In the genomic region with DNA sequence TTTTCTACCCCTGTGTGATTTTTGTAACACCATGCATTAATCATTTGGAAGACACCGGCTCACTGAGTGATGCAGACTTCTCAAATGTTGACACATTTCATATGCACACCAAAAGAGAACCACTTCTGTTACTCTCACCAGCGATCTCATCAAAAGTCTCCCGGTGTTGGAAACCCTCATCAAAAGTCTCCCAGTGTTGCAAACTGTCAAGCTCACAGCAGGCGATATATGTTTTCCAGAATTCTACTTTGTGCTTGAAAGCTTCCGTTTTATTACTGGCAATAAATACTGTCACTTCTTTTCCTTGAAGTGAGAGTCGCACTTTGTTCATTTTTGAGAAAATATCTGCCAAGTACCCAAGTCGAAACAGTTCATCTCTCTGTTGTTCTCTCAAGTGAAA, we compare ENCODE assay signal across 26 cellular contexts. TPM values are rescaled to one million over a fixed set of nuclear protein-coding genes. Genes with fewer than 3 reads are reported as not detected.
A peak's percentile ranks its signal among the peaks of the same experiment; 100 is the strongest.
DNase-seq lines count a peak whose midpoint lies in the region; ATAC-seq, FAIRE-seq and TF ChIP-seq lines count a peak whose summit lies in the region.
"Had no signal": no experiment of that assay in that cellular context is flagged by ENCODE, and none has a peak within 500 bp of the region (broad histone marks: within the 10 kb centered on the region; RNA-seq: fewer than 3 reads in every experiment).

No MANE protein-coding gene starts in this region.

- H3K79me2 ChIP-seq in neural progenitor cell (ENCODE audit: low read depth): no peaks in the 10 kb centered on the region

- H3K4me3 Mint-ChIP-seq in HFFc6: no peak overlapping the region
- H3K4me3 Mint-ChIP-seq in neural progenitor cell: no peak overlapping the region

- no peak for DNase-seq in HFFc6
- DNase-seq in bronchial epithelial cell (ENCODE audit: low read depth): no peak
- DNase-seq in neural progenitor cell (ENCODE audit: low spot score): no peak
- no peak for DNase-seq in brain microvascular endothelial cell
- DNase-seq in ureter (ENCODE audit: low spot score): no peak
- no peak for DNase-seq in left lung
- DNase-seq in anterior cingulate cortex (lab: John Stamatoyannopoulos, UW): no peak
- DNase-seq: ACHN; AML-193; DMS 273 treated with DMSO at 0.1 percent for 48 hours; GDM1; NCI-H1105; NCI-H1694 treated with DMSO at 0.1 percent for 48 hours; NCI-H2107; NCI-H2227 treated with DMSO at 0.1 percent for 48 hours; NCI-H526; NK-92 treated with Interleukin-12 subunit alpha and Interleukin-12 subunit beta, amount 100 ng/mL, for 24 hours; OCI-M1 had no signal

- H3K27ac Mint-ChIP-seq in HFFc6 (peak overlapping the region; percentile 24; the same call in 1 of the 2 replicates), neural progenitor cell (peak overlapping the region; percentile 9)

- H3K9me3 Mint-ChIP-seq in HFFc6: no peaks in the 10 kb centered on the region
- peaks cover 8% of the 10 kb centered on the region for H3K9me3 Mint-ChIP-seq in neural progenitor cell

- peak; percentile 62 for FAIRE-seq in bronchial epithelial cell (lab: Jason Lieb, UNC)
- FAIRE-seq: GM12878, GM18507, HTR-8/SVneo had no signal

- H3K27me3 ChIP-seq in bronchial epithelial cell (ENCODE audit: control insufficient read depth, insufficient read depth, low read length) (no peaks in the 10 kb centered on the region), neural progenitor cell (no peaks in the 10 kb centered on the region), brain microvascular endothelial cell (replicated peaks) (no peaks in the 10 kb centered on the region), left lung (no peaks in the 10 kb centered on the region)

- peaks cover 40% of the 10 kb centered on the region for H3K36me3 Mint-ChIP-seq in HFFc6 (ENCODE audit: low read depth)
- H3K36me3 Mint-ChIP-seq in neural progenitor cell: no peaks in the 10 kb centered on the region
- H3K36me3 Mint-ChIP-seq: CD14-positive monocyte had no signal

- no peaks in the 10 kb centered on the region for H3K9me3 ChIP-seq in neural progenitor cell (ENCODE audit: low read depth)
- H3K9me3 ChIP-seq in left lung: no peaks in the 10 kb centered on the region
- H3K9me3 ChIP-seq: HAP-1 had no signal

- H3F3A ChIP-seq in neural progenitor cell (ENCODE audit: low read depth): no peaks in the 10 kb centered on the region

- TF ChIP-seq CTCF in 22Rv1 (IDR thresholded peaks at IDR 0.05): no peak
- TF ChIP-seq CTCF in HFFc6 (IDR thresholded peaks at IDR 0.05): no peak
- no peak for TF ChIP-seq CTCF in bronchial epithelial cell (IDR thresholded peaks at IDR 0.05; ENCODE audit: insufficient read depth, low read length, severe bottlenecking)
- no peak for TF ChIP-seq CTCF in neural progenitor cell (IDR thresholded peaks at IDR 0.05)
- TF ChIP-seq CTCF in brain microvascular endothelial cell (IDR thresholded peaks at IDR 0.05; ENCODE audit: low read depth, low read length, missing control alignments): no peak
- no peak for TF ChIP-seq CTCF in left lung (IDR thresholded peaks at IDR 0.05)

- no peak overlapping the region for H3K4me2 ChIP-seq in neural progenitor cell

- H3K27me3 Mint-ChIP-seq in HFFc6 (ENCODE audit: insufficient read depth) (peaks cover 3% of the 10 kb centered on the region), neural progenitor cell (ENCODE audit: insufficient read depth, low read depth) (peaks cover 12% of the 10 kb centered on the region)

- in situ Hi-C loops in brain microvascular endothelial cell (cut with HindIII; ENCODE audit: low pct_ligation_motif_present, low sequenced_read_pairs): no loop called here

- intact Hi-C loops in left lung (cut with DNase I): no loop called here

- H4K20me1 ChIP-seq in neural progenitor cell (ENCODE audit: low read depth): no peaks in the 10 kb centered on the region

- peaks cover 56% of the 10 kb centered on the region for H3K4me1 Mint-ChIP-seq in HFFc6 (ENCODE audit: low read depth)
- peaks cover 15% of the 10 kb centered on the region for H3K4me1 Mint-ChIP-seq in neural progenitor cell
- H3K4me1 Mint-ChIP-seq: CD14-positive monocyte had no signal

- H3K27ac ChIP-seq in 22Rv1 (peak overlapping the region; percentile 100), neural progenitor cell (no peak overlapping the region), brain microvascular endothelial cell (no peak overlapping the region), left lung (no peak overlapping the region)
- H3K27ac ChIP-seq: HL-60 had no signal

- H3K9ac ChIP-seq in neural progenitor cell: no peak overlapping the region

- H3K36me3 ChIP-seq in bronchial epithelial cell (ENCODE audit: control insufficient read depth, insufficient read depth, low read length) (peaks cover 2% of the 10 kb centered on the region), neural progenitor cell (no peaks in the 10 kb centered on the region), brain microvascular endothelial cell (replicated peaks) (peaks cover 86% of the 10 kb centered on the region), left lung (peaks cover 0 to 10% of the 10 kb centered on the region in 2 donors)
- H3K36me3 ChIP-seq: HAP-1 had no signal

- H2AFZ ChIP-seq in neural progenitor cell (replicated peaks): no peak overlapping the region

- no peak overlapping the region for H3K4me3 ChIP-seq in bronchial epithelial cell (ENCODE audit: low read depth, low read length)
- H3K4me3 ChIP-seq in neural progenitor cell: no peak overlapping the region
- H3K4me3 ChIP-seq in brain microvascular endothelial cell (ENCODE audit: low read depth, low read length): no peak overlapping the region
- no peak overlapping the region for H3K4me3 ChIP-seq in left lung
- H3K4me3 ChIP-seq: GM12878, HAP-1 had no signal

- no peak for ATAC-seq in left lung
- ATAC-seq: GM12878 had no signal

- H3K4me1 ChIP-seq in neural progenitor cell (no peaks in the 10 kb centered on the region), left lung (peaks cover 12 to 30% of the 10 kb centered on the region in 2 donors)
- H3K4me1 ChIP-seq: HAP-1 had no signal

RNA-seq across cellular contexts. Expression of a gene that starts 20.4 kb away (rescaled TPM):
- 10 to 100 TPM; 32.0 to 44.1 (median 41.0) TPM for total RNA-seq in HFFc6 (2021; fragmentation: NEBNext Ultra II Directional; extraction: Animal tissue kit (Norgen Biotek cat#: 25700))
- total RNA-seq in bronchial epithelial cell: 6.6 and 14.7 TPM in 2 replicates
- not detected in 2 replicates for total RNA-seq in neural progenitor cell (ENCODE audit: low replicate concordance)
- 236 TPM for total RNA-seq in ureter
- total RNA-seq in left lung: 100 to 1,000 TPM; 244 to 296 TPM

RNA-seq across cellular contexts. Expression of a gene that starts 58.9 kb away (rescaled TPM):
- not detected for total RNA-seq in HFFc6 (2021; fragmentation: NEBNext Ultra II Directional; extraction: Animal tissue kit (Norgen Biotek cat#: 25700))
- total RNA-seq in bronchial epithelial cell: not detected in 2 replicates
- total RNA-seq in neural progenitor cell (ENCODE audit: low replicate concordance): not detected in 2 replicates
- total RNA-seq in ureter: not detected
- total RNA-seq in left lung: not detected
- total RNA-seq: GM12878, LHCN-M2 had no signal
